Comparison of ENCODE assay signal across 29 cellular contexts in genomic region chr11:113989916-113990315, GRCh38. TPM values are rescaled to one million over a fixed set of nuclear protein-coding genes. Genes with fewer than 3 reads are reported as not detected.
A peak's percentile ranks its signal among the peaks of the same experiment; 100 is the strongest.
DNase-seq lines count a peak whose midpoint lies in the region; ATAC-seq, FAIRE-seq and TF ChIP-seq lines count a peak whose summit lies in the region.
"Had no signal": no experiment of that assay in that cellular context is flagged by ENCODE, and none has a peak within 500 bp of the region (broad histone marks: within the 10 kb centered on the region; RNA-seq: fewer than 3 reads in every experiment).

No MANE protein-coding gene starts in this region.

- no peaks in the 10 kb centered on the region for H3K36me3 ChIP-seq in liver (ENCODE audit: control insufficient read depth in 4 of 4, insufficient read depth in 3 of 4, low read depth in 1 of 4, low read length in 3 of 4)
- no peaks in the 10 kb centered on the region for H3K36me3 ChIP-seq in HepG2 (replicated peaks in 1 of 2; ENCODE audit: control insufficient read depth in 1 of 2, insufficient read depth in 2 of 2, low read length in 2 of 2)
- H3K36me3 ChIP-seq in right lobe of liver: no peaks in the 10 kb centered on the region
- H3K36me3 ChIP-seq: BE2C, BLaER1 had no signal

- H3K27me3 ChIP-seq in liver (ENCODE audit: control insufficient read depth in 4 of 4, insufficient read depth in 4 of 4, low read length in 3 of 4) (no peaks in the 10 kb centered on the region), HepG2 (ENCODE audit: control insufficient read depth in 1 of 2, insufficient read depth in 2 of 2, low read length in 2 of 2) (peaks cover 4 to 5% of the 10 kb centered on the region in 2 experiments; a peak in 3 of 5 replicates), right lobe of liver (no peaks in the 10 kb centered on the region)
- H3K27me3 ChIP-seq: BE2C, BLaER1 had no signal

- intact Hi-C loops in HepG2 (cut with micrococcal nuclease; ENCODE audit: unreplicated experiment) (no loop called here), right lobe of liver (cut with DNase I) (loop anchor here in 1 of 2 donors (5.0 kb wide), 1 partner anchor 272 kb away; no protein-coding TSS in a partner anchor), MCF 10A (cut with micrococcal nuclease) (loop anchor here (5.0 kb wide), 2 partner anchors 93 to 352 kb away; no protein-coding TSS in a partner anchor)

- no peak overlapping the region for H3K4me2 ChIP-seq in HepG2 (ENCODE audit: low read depth, low read length)
- H3K4me2 ChIP-seq: BLaER1 had no signal

- H3K9me3 ChIP-seq in liver (ENCODE audit: control insufficient read depth in 4 of 4, low read length in 3 of 4): no peaks in the 10 kb centered on the region
- no peaks in the 10 kb centered on the region for H3K9me3 ChIP-seq in HepG2 (ENCODE audit: low read length)
- H3K9me3 ChIP-seq in right lobe of liver: no peaks in the 10 kb centered on the region
- H3K9me3 ChIP-seq: BE2C, BLaER1 had no signal

- CTCF ChIA-PET in HepG2 (lab: Yijun Ruan, JAX; ENCODE audit: low intra/inter-chr PET ratio, low total read pairs) (no interaction called here), MCF 10A (lab: Yijun Ruan, JAX) (interaction anchor here (0.6 to 1.6 kb wide), 3 partner anchors 12 to 94 kb away, joined by 3 to 6 read pairs (median 5); no protein-coding TSS in a partner anchor)

- no peak overlapping the region for H2AFZ ChIP-seq in HepG2 (ENCODE audit: low read length)

- TF ChIP-seq CTCF in liver (IDR thresholded peaks at IDR 0.05; ENCODE audit: low read depth, low read length, missing input control): no peak
- no peak for TF ChIP-seq CTCF in HepG2 (CRISPR knock-in tag; IDR thresholded peaks at IDR 0.05)
- no peak for TF ChIP-seq CTCF in right lobe of liver (IDR thresholded peaks at IDR 0.05)
- TF ChIP-seq CTCF in MCF 10A (IDR thresholded peaks at IDR 0.05; ENCODE audit: unreplicated experiment): no peak

- in situ Hi-C loops in HepG2 (cut with HindIII; ENCODE audit: extremely low pct_ligation_motif_present, low pct_unique_long_range_greater_than_20kb): loop anchor here (5.0 kb wide), 1 partner anchor 272 kb away; no protein-coding TSS in a partner anchor

- H3K4me1 Mint-ChIP-seq in MCF 10A (ENCODE audit: insufficient read depth, unreplicated experiment): no peaks in the 10 kb centered on the region
- H3K4me1 Mint-ChIP-seq: CD14-positive monocyte; CD8-positive, alpha-beta memory T cell had no signal

- H3K4me1 ChIP-seq in liver (ENCODE audit: control insufficient read depth in 4 of 4, insufficient read depth in 4 of 4, low read length in 3 of 4): peaks cover 0 to 6% (median 2%) of the 10 kb centered on the region in 4 donors
- H3K4me1 ChIP-seq in HepG2 (ENCODE audit: insufficient read depth, low read length): no peaks in the 10 kb centered on the region
- H3K4me1 ChIP-seq in right lobe of liver: peaks cover 0 to 4% (median 0%) of the 10 kb centered on the region in 4 donors
- H3K4me1 ChIP-seq: BLaER1 had no signal

- H3K4me3 ChIP-seq in liver (ENCODE audit: low read depth in 1 of 3, low read length in 3 of 3) (no peak overlapping the region), HepG2 (replicated peaks in 1 of 3; ENCODE audit: insufficient read depth in 1 of 3, low read depth in 2 of 3, low read length in 3 of 3) (no peak overlapping the region), right lobe of liver (no peak overlapping the region)
- H3K4me3 ChIP-seq: BLaER1, GM12878 had no signal

- POLR2A ChIA-PET in HepG2 (lab: Yijun Ruan, JAX): interaction anchor here (1.5 kb wide), 1 partner anchor 271 kb away, joined by 3 read pairs; no protein-coding TSS in a partner anchor
- POLR2A ChIA-PET in MCF 10A (lab: Yijun Ruan, JAX): no interaction called here

- no peaks in the 10 kb centered on the region for H3K36me3 Mint-ChIP-seq in MCF 10A (ENCODE audit: insufficient read depth, unreplicated experiment)
- H3K36me3 Mint-ChIP-seq: CD14-positive monocyte; CD4-positive, alpha-beta memory T cell; CD4-positive, CD25-positive, alpha-beta regulatory T cell; CD8-positive, alpha-beta memory T cell had no signal

- ATAC-seq in HepG2: no peak
- peak; percentile 49 to 74 (median 55) for ATAC-seq in right lobe of liver
- ATAC-seq: GM12878 had no signal

- no peak overlapping the region for H3K27ac Mint-ChIP-seq in MCF 10A (ENCODE audit: low read depth, unreplicated experiment)
- H3K27ac Mint-ChIP-seq: CD14-positive monocyte; CD4-positive, alpha-beta memory T cell; CD4-positive, CD25-positive, alpha-beta regulatory T cell had no signal

- H3K4me3 Mint-ChIP-seq in MCF 10A (ENCODE audit: unreplicated experiment): no peak overlapping the region
- H3K4me3 Mint-ChIP-seq: CD14-positive monocyte; CD4-positive, alpha-beta memory T cell; CD4-positive, CD25-positive, alpha-beta regulatory T cell; CD8-positive, alpha-beta memory T cell had no signal

- H4K20me1 ChIP-seq in HepG2 (ENCODE audit: insufficient read depth, low read length): no peaks in the 10 kb centered on the region

- DNase-seq in HepG2 (ENCODE audit: low spot score) (no peak), right lobe of liver (no peak), MCF 10A (ENCODE audit: unreplicated experiment) (no peak), germinal center (ENCODE audit: low spot score) (no peak)
- DNase-seq: 8988T; ACHN; BE2C; C1 segment of cervical spinal cord; CD4-positive, alpha-beta memory T cell; CD4-positive, CD25-positive, alpha-beta regulatory T cell; CD8-positive, alpha-beta memory T cell; COR-L47; DMS 273 treated with DMSO at 0.1 percent for 48 hours; DMS153; DMS53; DMS79; DND-41; EL; GDM1 had no signal

- FAIRE-seq in HepG2 (lab: Jason Lieb, UNC): no peak
- FAIRE-seq: A204.1, GM12878, GM18507 had no signal

- no TSS peak for BruUV-seq in HepG2 (replicated peaks; lab: Mats Ljungman, UMichigan)
- BruUV-seq in MCF 10A (replicated peaks; lab: Mats Ljungman, UMichigan): no TSS peak

- TF ChIP-seq RAD21 in liver (IDR thresholded peaks at IDR 0.05) (no peak), HepG2 (CRISPR knock-in tag; IDR thresholded peaks at IDR 0.05) (no peak)

- H3K9ac ChIP-seq in liver (ENCODE audit: low read depth in 1 of 2, low read length in 2 of 2) (no peak overlapping the region), HepG2 (ENCODE audit: insufficient read depth, low read depth, low read length) (no peak overlapping the region)
- H3K9ac ChIP-seq: BLaER1 had no signal

- no peak for TF ChIP-seq EP300 in HepG2 (IDR thresholded peaks at IDR 0.05; ENCODE audit: low read depth in 2 of 2, low read length in 2 of 2)
- no peak for TF ChIP-seq EP300 in HepG2 (CRISPR knock-in tag; IDR thresholded peaks at IDR 0.05; ENCODE audit: borderline replicate concordance)

- WGBS in liver: 21% methylated on average over 2 of the region's 2 CpGs
- 0% methylated on average over 2 of the region's 2 CpGs for WGBS in HepG2 (ENCODE audit: low lambda C conversion rate)
- 19% methylated on average over 2 of the region's 2 CpGs for WGBS in right lobe of liver (ENCODE audit: insufficient coverage, low coverage, low lambda C conversion rate, missing lambda C conversion rate)

- no peaks in the 10 kb centered on the region for H3K9me3 Mint-ChIP-seq in MCF 10A (ENCODE audit: unreplicated experiment)
- H3K9me3 Mint-ChIP-seq: CD4-positive, alpha-beta memory T cell; CD8-positive, alpha-beta memory T cell had no signal

- H3K79me2 ChIP-seq in HepG2 (ENCODE audit: insufficient read depth, low read length): no peaks in the 10 kb centered on the region

- H3K27me3 Mint-ChIP-seq in MCF 10A (ENCODE audit: insufficient read depth, unreplicated experiment): peaks cover 89% of the 10 kb centered on the region

- H3K27ac ChIP-seq in liver (ENCODE audit: low read depth in 1 of 2, low read length in 2 of 2): no peak overlapping the region
- no peak overlapping the region for H3K27ac ChIP-seq in HepG2 (ENCODE audit: extremely low read length, insufficient read depth, low read length)
- H3K27ac ChIP-seq in right lobe of liver: no peak overlapping the region
- H3K27ac ChIP-seq: BLaER1 had no signal

- TF ChIP-seq POLR2A in HepG2 (IDR thresholded peaks at IDR 0.05; ENCODE audit: insufficient read depth in 1 of 2, low read depth in 2 of 2, low read length in 2 of 2) (no peak), right lobe of liver (IDR thresholded peaks at IDR 0.05) (no peak)

TF ChIP-seq in HepG2, 621 proteins besides CTCF, POLR2A, EP300 and RAD21 (continues in another document):
- no peak for TF ChIP-seq POLR2AphosphoS5 (IDR thresholded peaks at IDR 0.05; ENCODE audit: low read depth, low read length)

RNA-seq across cellular contexts. Expression of gene HTR3A, which starts 15.0 kb away (rescaled TPM):
- total RNA-seq in liver (not detected), HepG2 (2016; rRNA removed; fragmentation: Illumina TruSeq; extraction: Trizol) (not detected in 2 replicates), right lobe of liver (under 1 TPM in 2 of 6 experiments, not detected in 4; 0.18 to 0.25 TPM), MCF 10A (2022) (not detected in 2 replicates)
- polyA plus RNA-seq in liver (not detected), HepG2 (2011; rRNA removed) (not detected in 2 replicates)
- not detected in 2 replicates for total RNA-seq in HepG2 (2016; cell fraction: cytosol; rRNA removed; fragmentation: Illumina TruSeq; extraction: Trizol; ENCODE audit: low read depth)
- not detected in 2 replicates for total RNA-seq in HepG2 (2016; cell fraction: insoluble cytoplasmic fraction; rRNA removed; fragmentation: Illumina TruSeq; extraction: Trizol)
- total RNA-seq in HepG2 (2016; cell fraction: membrane; rRNA removed; fragmentation: Illumina TruSeq; extraction: Trizol): not detected in 2 replicates
- not detected in 2 replicates for total RNA-seq in HepG2 (2016; cell fraction: nucleus; rRNA removed; fragmentation: Illumina TruSeq; extraction: Trizol)
- polyA plus RNA-seq in HepG2 (2011; cell fraction: cytosol; rRNA removed): not detected in 2 replicates
- not detected in 2 replicates for polyA plus RNA-seq in HepG2 (2011; cell fraction: nucleus; rRNA removed)
- not detected in 2 replicates for polyA plus RNA-seq in HepG2 (2012)
- polyA plus RNA-seq in HepG2 (2016; cell fraction: cytosol; fragmentation: Illumina TruSeq; extraction: Trizol; ENCODE audit: low read depth): not detected in 2 replicates
- not detected in 2 replicates for polyA plus RNA-seq in HepG2 (2016; cell fraction: insoluble cytoplasmic fraction; fragmentation: Illumina TruSeq; extraction: Trizol; ENCODE audit: low read depth)
- polyA plus RNA-seq in HepG2 (2016; cell fraction: membrane; fragmentation: Illumina TruSeq; extraction: Trizol; ENCODE audit: low read depth): not detected in 2 replicates
- not detected in 2 replicates for polyA plus RNA-seq in HepG2 (2016; cell fraction: nucleus; fragmentation: Illumina TruSeq; extraction: Trizol; ENCODE audit: insufficient read depth, low read depth)
- 1.0 TPM in 1 of 2 replicates, not detected in the other for polyA minus RNA-seq in HepG2 (2011; rRNA and poly(A)+ RNA removed; ENCODE audit: low replicate concordance)
- polyA minus RNA-seq in HepG2 (2011; cell fraction: cytosol; rRNA and poly(A)+ RNA removed): not detected in 2 replicates
- polyA minus RNA-seq in HepG2 (2011; cell fraction: nucleus; rRNA and poly(A)+ RNA removed): not detected in 2 replicates
- total RNA-seq: A673; CD4-positive, alpha-beta memory T cell; CD4-positive, CD25-positive, alpha-beta regulatory T cell; CD8-positive, alpha-beta memory T cell; Daoy; G401; GM12878 had no signal
- polyA plus RNA-seq: AG04450; CD14-positive monocyte; CD4-positive, CD25-positive, alpha-beta regulatory T cell; CD8-positive, alpha-beta memory T cell; GM12878 had no signal
